1 cellular context compared by ENCODE assay signal in the genomic region with DNA sequence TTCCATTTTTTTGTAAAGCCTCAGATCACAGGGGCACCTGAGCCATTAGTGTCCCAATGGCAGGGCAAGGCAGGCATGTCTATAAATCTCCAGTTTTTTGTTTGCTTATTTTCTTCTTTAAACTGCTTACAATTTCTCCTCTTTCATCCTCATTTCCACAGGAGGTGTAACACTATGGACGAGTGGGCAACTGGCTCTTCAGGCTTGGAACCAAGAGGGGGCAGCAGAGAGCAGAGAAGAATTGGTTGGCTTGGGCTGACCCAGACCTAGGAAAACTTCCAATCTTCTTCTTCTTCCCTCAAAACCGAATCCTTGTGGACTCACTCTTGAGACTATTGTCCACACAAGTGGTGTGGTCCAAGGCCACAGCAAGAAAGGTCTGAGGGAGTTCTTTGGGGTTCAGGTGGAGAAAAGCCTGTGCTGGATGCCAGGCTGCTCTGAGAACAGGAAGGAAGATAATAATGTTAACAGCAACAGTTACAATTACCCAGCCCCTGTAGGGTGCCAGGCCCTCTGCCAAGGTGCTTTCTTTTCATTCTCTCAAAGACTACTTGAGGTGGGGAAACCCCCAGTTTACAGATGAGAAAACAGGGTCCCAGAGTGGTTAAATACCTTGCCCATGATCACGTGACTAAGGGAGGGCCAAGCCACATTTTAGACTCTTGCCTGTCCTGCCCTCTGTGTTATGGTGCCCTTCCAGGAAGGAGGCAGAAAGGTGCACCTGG.
TF ChIP-seq lines count a peak whose summit lies in the region.

No MANE protein-coding gene starts in this region.

TF ChIP-seq in WTC11, 78 proteins besides CTCF, POLR2A, EP300 and RAD21 (continued from another document):
- TF ChIP-seq, protein P1, sequence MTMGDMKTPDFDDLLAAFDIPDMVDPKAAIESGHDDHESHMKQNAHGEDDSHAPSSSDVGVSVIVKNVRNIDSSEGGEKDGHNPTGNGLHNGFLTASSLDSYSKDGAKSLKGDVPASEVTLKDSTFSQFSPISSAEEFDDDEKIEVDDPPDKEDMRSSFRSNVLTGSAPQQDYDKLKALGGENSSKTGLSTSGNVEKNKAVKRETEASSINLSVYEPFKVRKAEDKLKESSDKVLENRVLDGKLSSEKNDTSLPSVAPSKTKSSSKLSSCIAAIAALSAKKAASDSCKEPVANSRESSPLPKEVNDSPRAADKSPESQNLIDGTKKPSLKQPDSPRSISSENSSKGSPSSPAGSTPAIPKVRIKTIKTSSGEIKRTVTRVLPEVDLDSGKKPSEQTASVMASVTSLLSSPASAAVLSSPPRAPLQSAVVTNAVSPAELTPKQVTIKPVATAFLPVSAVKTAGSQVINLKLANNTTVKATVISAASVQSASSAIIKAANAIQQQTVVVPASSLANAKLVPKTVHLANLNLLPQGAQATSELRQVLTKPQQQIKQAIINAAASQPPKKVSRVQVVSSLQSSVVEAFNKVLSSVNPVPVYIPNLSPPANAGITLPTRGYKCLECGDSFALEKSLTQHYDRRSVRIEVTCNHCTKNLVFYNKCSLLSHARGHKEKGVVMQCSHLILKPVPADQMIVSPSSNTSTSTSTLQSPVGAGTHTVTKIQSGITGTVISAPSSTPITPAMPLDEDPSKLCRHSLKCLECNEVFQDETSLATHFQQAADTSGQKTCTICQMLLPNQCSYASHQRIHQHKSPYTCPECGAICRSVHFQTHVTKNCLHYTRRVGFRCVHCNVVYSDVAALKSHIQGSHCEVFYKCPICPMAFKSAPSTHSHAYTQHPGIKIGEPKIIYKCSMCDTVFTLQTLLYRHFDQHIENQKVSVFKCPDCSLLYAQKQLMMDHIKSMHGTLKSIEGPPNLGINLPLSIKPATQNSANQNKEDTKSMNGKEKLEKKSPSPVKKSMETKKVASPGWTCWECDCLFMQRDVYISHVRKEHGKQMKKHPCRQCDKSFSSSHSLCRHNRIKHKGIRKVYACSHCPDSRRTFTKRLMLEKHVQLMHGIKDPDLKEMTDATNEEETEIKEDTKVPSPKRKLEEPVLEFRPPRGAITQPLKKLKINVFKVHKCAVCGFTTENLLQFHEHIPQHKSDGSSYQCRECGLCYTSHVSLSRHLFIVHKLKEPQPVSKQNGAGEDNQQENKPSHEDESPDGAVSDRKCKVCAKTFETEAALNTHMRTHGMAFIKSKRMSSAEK (CRISPR knock-in tag; IDR thresholded peaks at IDR 0.05; ENCODE audit: borderline replicate concordance) = no peak
